Comparison of ENCODE assay signal across 16 cellular contexts in the genomic region with DNA sequence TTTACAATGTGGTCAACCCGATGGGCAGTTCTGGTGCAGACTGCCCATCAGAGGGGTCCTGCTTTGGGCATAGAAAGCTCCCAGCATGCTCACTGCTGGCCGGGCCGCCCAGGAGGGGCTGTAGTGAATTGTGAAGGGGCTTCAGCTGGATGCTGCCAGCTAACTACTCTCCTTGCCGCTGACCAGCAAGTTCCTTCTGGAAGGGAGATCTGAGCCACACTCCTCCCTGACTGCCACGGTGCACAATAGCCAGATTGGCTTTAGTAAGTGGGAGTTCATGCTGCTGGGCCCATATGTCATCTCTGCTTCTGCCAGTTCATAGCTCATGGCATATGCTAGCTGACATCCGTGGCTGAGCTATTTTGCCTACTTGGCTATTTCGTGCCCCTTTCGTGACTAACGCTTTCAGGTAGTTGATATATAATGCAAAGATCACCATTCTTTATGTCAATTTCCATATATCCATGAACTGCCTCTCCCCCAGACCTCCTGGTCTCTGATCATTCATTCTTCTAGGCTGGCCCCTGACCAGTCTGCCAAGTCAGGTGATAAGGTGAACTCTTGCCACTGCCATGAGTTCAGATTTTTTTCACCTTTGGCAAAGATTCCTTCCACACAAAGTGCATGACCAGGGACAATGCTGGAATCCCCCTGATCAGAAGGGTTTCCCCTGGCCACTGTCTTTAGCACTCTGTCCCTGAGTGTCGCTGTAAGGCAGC.
"Had no signal": no experiment of that assay in that cellular context is flagged by ENCODE, and none has a peak within 500 bp of the region (broad histone marks: within the 10 kb centered on the region; RNA-seq: fewer than 3 reads in every experiment).

No MANE protein-coding gene starts in this region.

- ATAC-seq: activated CD8-positive, alpha-beta T cell treated with anti-CD3 and anti-CD28 coated beads, Interleukin-2, amount 10 ng/mL, durations not matched to agents 7 days and 5 days; activated T-cell treated with anti-CD3 and anti-CD28 coated beads, Interleukin-2, amount 50 U/mL, for 72 hours; esophagus mucosa; naive thymus-derived CD8-positive, alpha-beta T cell; stimulated activated memory B cell treated with anti-CD40 and anti-IgM and Interleukin-4, amounts not matched to agents 10 μg/mL and 1 μg/mL and 100 μg/mL, for 72 hours had no signal

- H3K27ac ChIP-seq: left ventricle myocardium inferior, thyroid gland, vagina had no signal

- DNase-seq: activated B cell treated with CpG ODN at 0.5 μM for 24 hours; activated CD4-positive, alpha-beta T cell treated with anti-CD3 and anti-CD28 coated beads for 48 hours; activated CD8-positive, alpha-beta memory T cell treated with anti-CD3 and anti-CD28 coated beads, Interleukin-2, amount 50 U/mL, for 4 hours; activated CD8-positive, alpha-beta T cell treated with anti-CD3 and anti-CD28 coated beads, Interleukin-2, amount 10 ng/mL, durations not matched to agents 7 days and 5 days; activated gamma-delta T cell treated with Interleukin-2 at 50 U/mL for 16 hours; activated T-cell treated with anti-CD3 and anti-CD28 coated beads, Interleukin-2, amount 50 U/mL, for 72 hours; amniotic stem cell; hippocampal formation; kidney; left ventricle myocardium inferior; mesenchymal stem cell; naive thymus-derived CD8-positive, alpha-beta T cell; thyroid gland had no signal

- FAIRE-seq: kidney had no signal
